Comparison of ENCODE assay signal across 28 cellular contexts in genomic region chr20:17767624-17768023, GRCh38.
"Had no signal": no experiment of that assay in that cellular context is flagged by ENCODE, and none has a peak within 500 bp of the region (broad histone marks: within the 10 kb centered on the region; RNA-seq: fewer than 3 reads in every experiment).

No MANE protein-coding gene starts in this region.

- H3K36me3 Mint-ChIP-seq: activated CD8-positive, alpha-beta memory T cell treated with anti-CD3 and anti-CD28 coated beads, Interleukin-2, amount 10 ng/mL, durations not matched to agents 7 days and 5 days; activated naive CD4-positive, alpha-beta T cell treated with anti-CD3 and anti-CD28 coated beads, Interleukin-2, amount 50 U/mL, for 72 hours; WTC11 had no signal

- H3K36me3 ChIP-seq: ascending aorta, Peyer's patch, SJCRH30 had no signal

- H3K27ac Mint-ChIP-seq: activated CD4-positive, alpha-beta T cell treated with anti-CD3 and anti-CD28 coated beads, Interleukin-2, amount 10 ng/mL, durations not matched to agents 24 days and 14 days; activated CD8-positive, alpha-beta memory T cell treated with anti-CD3 and anti-CD28 coated beads, Interleukin-2, amount 10 ng/mL, durations not matched to agents 7 days and 5 days; activated naive CD4-positive, alpha-beta T cell treated with anti-CD3 and anti-CD28 coated beads, Interleukin-2, amount 50 U/mL, for 72 hours; activated naive CD8-positive, alpha-beta T cell treated with anti-CD3 and anti-CD28 coated beads, Interleukin-2, amount 50 U/mL, for 24 hours; activated T-cell treated with anti-CD3 and anti-CD28 coated beads, Interleukin-2, amount 50 U/mL, for 24 hours; activated T-helper 1 cell treated with anti-CD3 and anti-CD28 coated beads, Interleukin-12 subunit alpha, Interleukin-12 subunit beta, Interleukin-2, Interleukin-4 antibody, amounts not matched to agents 30 ng/mL and 10 ng/mL and 1 ng/mL, durations not matched to agents 14 hours and 24 hours and 36 hours; IgD-negative memory B cell; WTC11 had no signal

- H3K4me1 ChIP-seq: ascending aorta, Peyer's patch, SJCRH30 had no signal

- ATAC-seq: activated CD8-positive, alpha-beta memory T cell treated with anti-CD3 and anti-CD28 coated beads, Interleukin-2, amount 10 ng/mL, durations not matched to agents 7 days and 5 days; activated naive CD4-positive, alpha-beta T cell treated with anti-CD3 and anti-CD28 coated beads, Interleukin-2, amount 50 U/mL, for 72 hours; activated naive CD8-positive, alpha-beta T cell treated with anti-CD3 and anti-CD28 coated beads, Interleukin-2, amount 50 U/mL, for 24 hours; body of pancreas had no signal

- H3K4me3 Mint-ChIP-seq: activated CD4-positive, alpha-beta T cell treated with anti-CD3 and anti-CD28 coated beads, Interleukin-2, amount 10 ng/mL, durations not matched to agents 24 days and 14 days; activated CD8-positive, alpha-beta memory T cell treated with anti-CD3 and anti-CD28 coated beads, Interleukin-2, amount 10 ng/mL, durations not matched to agents 7 days and 5 days; activated naive CD8-positive, alpha-beta T cell treated with anti-CD3 and anti-CD28 coated beads, Interleukin-2, amount 50 U/mL, for 24 hours; activated T-cell treated with anti-CD3 and anti-CD28 coated beads, Interleukin-2, amount 50 U/mL, for 24 hours; activated T-helper 1 cell treated with anti-CD3 and anti-CD28 coated beads, Interleukin-12 subunit alpha, Interleukin-12 subunit beta, Interleukin-2, Interleukin-4 antibody, amounts not matched to agents 30 ng/mL and 10 ng/mL and 1 ng/mL, durations not matched to agents 14 hours and 24 hours and 36 hours; IgD-negative memory B cell; WTC11 had no signal

- H3K9me3 Mint-ChIP-seq: activated CD4-positive, alpha-beta T cell treated with anti-CD3 and anti-CD28 coated beads, Interleukin-2, amount 10 ng/mL, durations not matched to agents 24 days and 14 days; activated naive CD4-positive, alpha-beta T cell treated with anti-CD3 and anti-CD28 coated beads, Interleukin-2, amount 50 U/mL, for 72 hours; activated naive CD8-positive, alpha-beta T cell treated with anti-CD3 and anti-CD28 coated beads, Interleukin-2, amount 50 U/mL, for 24 hours; activated T-cell treated with anti-CD3 and anti-CD28 coated beads, Interleukin-2, amount 50 U/mL, for 24 hours; activated T-helper 1 cell treated with anti-CD3 and anti-CD28 coated beads, Interleukin-12 subunit alpha, Interleukin-12 subunit beta, Interleukin-2, Interleukin-4 antibody, amounts not matched to agents 30 ng/mL and 10 ng/mL and 1 ng/mL, durations not matched to agents 14 hours and 24 hours and 36 hours; IgD-negative memory B cell; WTC11 had no signal

- H3K27ac ChIP-seq: ascending aorta, body of pancreas, Peyer's patch, RWPE1, SJCRH30 had no signal

- H3K4me3 ChIP-seq: ascending aorta, body of pancreas, Peyer's patch, SJCRH30 had no signal

- H3K27me3 ChIP-seq: ascending aorta, body of pancreas, Peyer's patch had no signal

- H3K9me3 ChIP-seq: ascending aorta, body of pancreas, Peyer's patch, SJCRH30, SK-N-SH had no signal

- H3K27me3 Mint-ChIP-seq: activated CD4-positive, alpha-beta T cell treated with anti-CD3 and anti-CD28 coated beads, Interleukin-2, amount 10 ng/mL, durations not matched to agents 24 days and 14 days had no signal

- H3K4me1 Mint-ChIP-seq: activated CD4-positive, alpha-beta T cell treated with anti-CD3 and anti-CD28 coated beads, Interleukin-2, amount 10 ng/mL, durations not matched to agents 24 days and 14 days; activated CD8-positive, alpha-beta memory T cell treated with anti-CD3 and anti-CD28 coated beads, Interleukin-2, amount 10 ng/mL, durations not matched to agents 7 days and 5 days; IgD-negative memory B cell had no signal

- DNase-seq: activated CD4-positive, alpha-beta T cell treated with anti-CD3 and anti-CD28 coated beads, Interleukin-2, amount 10 ng/mL, durations not matched to agents 24 days and 14 days; activated CD4-positive, alpha-beta T cell treated with anti-CD3 and anti-CD28 coated beads, Interleukin-2, amount 50 U/mL, for 48 hours; activated CD4-positive, CD25-positive, alpha-beta regulatory T cell treated with anti-CD3 and anti-CD28 coated beads, Interleukin-2, amount 50 U/mL, for 72 hours; activated CD8-positive, alpha-beta memory T cell treated with anti-CD3 and anti-CD28 coated beads, Interleukin-2, amount 10 ng/mL, durations not matched to agents 7 days and 5 days; activated effector memory CD4-positive, alpha-beta T cell treated with anti-CD3 and anti-CD28 coated beads, Interleukin-2, amount 50 U/mL, for 16 hours; activated naive CD4-positive, alpha-beta T cell treated with Interleukin-2 at 50 U/mL for 16 hours; activated naive CD8-positive, alpha-beta T cell treated with anti-CD3 and anti-CD28 coated beads, Interleukin-2, amount 50 U/mL, for 24 hours; activated T-cell treated with anti-CD3 and anti-CD28 coated beads, Interleukin-2, amount 50 U/mL, for 24 hours; amniotic stem cell; body of pancreas; KG1; NCI-H1048; NCI-H146; NCI-H187 treated with DMSO at 0.1 percent for 48 hours; NCI-H2107; NCI-H69; NK-92 treated with Interleukin-12 subunit alpha and Interleukin-12 subunit beta, amount 100 ng/mL, for 24 hours; Peyer's patch; Right ventricle myocardium superior; SJCRH30; SK-N-SH; T-helper 1 cell had no signal
